In the genomic region with DNA sequence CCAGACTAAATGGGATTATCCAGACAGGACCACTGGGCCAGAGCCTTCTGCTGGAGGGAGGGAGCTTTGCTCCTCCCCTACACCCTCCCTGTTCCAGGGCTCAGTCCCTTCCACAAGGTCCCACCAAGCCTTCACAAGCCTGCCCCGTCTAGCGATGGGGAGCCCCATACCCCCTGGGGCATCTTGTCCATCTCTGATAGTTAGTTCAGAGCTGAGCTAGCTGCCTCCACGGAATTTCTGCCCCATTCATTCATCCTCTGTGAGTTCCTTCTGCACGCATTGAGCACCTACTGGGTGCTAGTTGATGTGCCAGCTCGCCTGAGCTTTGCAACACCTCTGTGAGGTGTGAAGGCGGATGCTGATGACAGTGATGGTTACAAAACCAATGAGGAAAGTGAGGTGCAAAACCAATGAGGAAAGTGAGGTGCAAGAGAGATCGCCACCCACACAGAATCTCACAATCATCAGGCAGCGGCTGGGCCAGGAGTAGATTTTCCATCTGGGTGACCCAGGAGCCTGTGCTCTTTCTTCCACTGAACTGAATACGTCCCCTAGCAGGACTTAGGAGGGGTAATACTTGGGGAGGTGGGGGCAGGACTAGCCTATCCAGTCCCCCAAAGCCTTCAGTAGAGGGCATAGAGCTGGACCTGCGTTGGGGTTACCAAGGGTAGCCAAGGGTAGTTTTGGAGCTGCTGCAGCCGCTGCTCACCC, we compare ENCODE assay signal across 8 cellular contexts. TPM values are rescaled to one million over a fixed set of nuclear protein-coding genes. Genes with fewer than 3 reads are reported as not detected.
A peak's percentile ranks its signal among the peaks of the same experiment; 100 is the strongest.
DNase-seq lines count a peak whose midpoint lies in the region; ATAC-seq, FAIRE-seq and TF ChIP-seq lines count a peak whose summit lies in the region.

No MANE protein-coding gene starts in this region.

- H3K36me3 ChIP-seq in SJSA1 (no peaks in the 10 kb centered on the region), neural cell (ENCODE audit: insufficient read depth, low read length) (no peaks in the 10 kb centered on the region)

- H4K20me1 ChIP-seq in neural cell (ENCODE audit: insufficient read depth): no peaks in the 10 kb centered on the region

- TF ChIP-seq RAD21 in A549 (conservative IDR thresholded peaks at IDR 0.05 in 1 of 2, IDR thresholded peaks at IDR 0.05 in 1 of 2) (no peak), neural cell (conservative IDR thresholded peaks at IDR 0.05) (no peak)

- CTCF ChIA-PET in A549 (lab: Yijun Ruan, JAX): interaction anchor here (0.6 to 9.0 kb wide), 6 partner anchors 42 to 448 kb away, joined by 3 to 96 read pairs (median 9); no protein-coding TSS in a partner anchor

- 74% methylated on average over 9 of the region's 11 CpGs for WGBS in A549 (ENCODE audit: missing lambda C conversion rate)

- ATAC-seq in A549: no peak
- ATAC-seq in HG03469 (IDR thresholded peaks at IDR 0.05; ENCODE audit: unreplicated experiment): no peak
- ATAC-seq in HG03108 (IDR thresholded peaks at IDR 0.05; ENCODE audit: unreplicated experiment): no peak

- TF ChIP-seq CTCF in A549 (IDR thresholded peaks at IDR 0.05): no peak
- TF ChIP-seq CTCF in dorsolateral prefrontal cortex (IDR thresholded peaks at IDR 0.05 in 54 of 56, conservative IDR thresholded peaks at IDR 0.05 in 2 of 56; ENCODE audit: low read depth in 1 of 56, partially characterized antibody in 56 of 56): no peak
- no peak for TF ChIP-seq CTCF in neural cell (IDR thresholded peaks at IDR 0.05; ENCODE audit: poor library complexity, severe bottlenecking)
- TF ChIP-seq CTCF in D721Med (IDR thresholded peaks at IDR 0.05; ENCODE audit: insufficient read depth, missing control alignments): no peak

- no peak for DNase-seq in A549 (ENCODE audit: low read depth in 1 of 2, low spot score in 1 of 2)
- DNase-seq in SJSA1 (ENCODE audit: low read depth in 1 of 2, low spot score in 2 of 2): no peak
- no peak for DNase-seq in dorsolateral prefrontal cortex
- DNase-seq in D721Med (ENCODE audit: insufficient read length, low spot score): no peak
- DNase-seq in NCI-H1930 (lab: John Stamatoyannopoulos, UW): no peak

- no peaks in the 10 kb centered on the region for H3K79me2 ChIP-seq in neural cell (replicated peaks; ENCODE audit: insufficient read depth, low read length)

- H3K9me3 ChIP-seq in A549 (no peaks in the 10 kb centered on the region), SJSA1 (replicated peaks) (no peaks in the 10 kb centered on the region; the same call in 1 of the 2 replicates), neural cell (ENCODE audit: low read length) (no peaks in the 10 kb centered on the region)

- no peaks in the 10 kb centered on the region for H3K9me2 ChIP-seq in neural cell (ENCODE audit: insufficient read depth, low read length)

- no peaks in the 10 kb centered on the region for H3F3A ChIP-seq in neural cell (ENCODE audit: insufficient read depth, low read length, poor library complexity, severe bottlenecking)

- FAIRE-seq in A549 (lab: Jason Lieb, UNC) (no peak), D721Med (lab: Jason Lieb, UNC) (no peak)

- H3K9ac ChIP-seq in neural cell (ENCODE audit: low read length): peak overlapping the region; percentile 70

- H3K4me3 ChIP-seq in A549: no peak overlapping the region
- no peak overlapping the region for H3K4me3 ChIP-seq in SJSA1
- H3K4me3 ChIP-seq in dorsolateral prefrontal cortex: peak overlapping the region in 8 of 59 donors; percentile 2 to 33 (median 14)
- H3K4me3 ChIP-seq in neural cell (ENCODE audit: low read length): peak overlapping the region; percentile 53

- H3K27me3 ChIP-seq in SJSA1 (replicated peaks) (no peaks in the 10 kb centered on the region), dorsolateral prefrontal cortex (no peaks in the 10 kb centered on the region), neural cell (ENCODE audit: insufficient read depth, low read depth, low read length) (no peaks in the 10 kb centered on the region)

- H3K27ac ChIP-seq in A549 (peak overlapping the region; percentile 92 to 95), SJSA1 (peak overlapping the region; percentile 96), dorsolateral prefrontal cortex (peak overlapping the region in 41 of 59 donors; percentile 1 to 78 (median 44)), neural cell (ENCODE audit: low read length) (peak overlapping the region; percentile 87)

- H3K4me1 ChIP-seq in A549: peaks cover 66% of the 10 kb centered on the region
- H3K4me1 ChIP-seq in SJSA1 (replicated peaks): peaks cover 61% of the 10 kb centered on the region

- H2AFZ ChIP-seq in neural cell (ENCODE audit: low read depth, low read length): peak overlapping the region; percentile 74

- TF ChIP-seq POLR2A in A549 (IDR thresholded peaks at IDR 0.05; ENCODE audit: low read length): no peak

- POLR2A ChIA-PET in A549 (lab: Yijun Ruan, JAX): interaction anchor here (0.5 kb wide), 1 partner anchor 71 kb away, joined by 3 read pairs; the partner anchor contains the start of gene PDGFB

- peak overlapping the region; percentile 87 for H3K4me2 ChIP-seq in A549
- peak overlapping the region; percentile 83 for H3K4me2 ChIP-seq in neural cell (ENCODE audit: low read length)

- TF ChIP-seq EP300 in A549 (IDR thresholded peaks at IDR 0.05) (no peak), neural cell (conservative IDR thresholded peaks at IDR 0.05; ENCODE audit: poor library complexity, severe bottlenecking) (no peak)

- intact Hi-C loops in dorsolateral prefrontal cortex (cut with DNase I): loop anchor here in 1 of 2 donors (5.0 kb wide), 1 partner anchor 353 kb away; no protein-coding TSS in a partner anchor

TF ChIP-seq in A549, 52 proteins besides CTCF, POLR2A, EP300 and RAD21:
- no peak for TF ChIP-seq HEYL (CRISPR knock-in tag; IDR thresholded peaks at IDR 0.05)

TF ChIP-seq in neural cell, 6 proteins besides CTCF, POLR2A, EP300 and RAD21:
- TF ChIP-seq MXI1 (conservative IDR thresholded peaks at IDR 0.05; ENCODE audit: poor library complexity, severe bottlenecking): no peak
- TF ChIP-seq POLR2AphosphoS5 (IDR thresholded peaks at IDR 0.05): no peak
- no peak for TF ChIP-seq TAF1 (IDR thresholded peaks at IDR 0.05; ENCODE audit: low read depth)
- TF ChIP-seq REST (IDR thresholded peaks at IDR 0.05; ENCODE audit: borderline replicate concordance): no peak
- TF ChIP-seq SMC3 (conservative IDR thresholded peaks at IDR 0.05; ENCODE audit: poor library complexity): no peak
- TF ChIP-seq EZH2 (IDR thresholded peaks at IDR 0.05; ENCODE audit: borderline replicate concordance, insufficient read depth, low read length, poor library complexity, severe bottlenecking): no peak

RNA-seq across cellular contexts. Expression of gene CBX7, which starts 21.5 kb away (rescaled TPM):
- polyA plus RNA-seq in A549 (2011; rRNA removed) (0.79 and 1.3 TPM in 2 replicates), A549 (2017; fragmentation: RNase III; extraction: RNeasy Plus Mini Kit Qiagen cat#74134 plus additional on column Dnase treatment) (2.0 to 2.5 TPM (median 2.3 TPM) in 3 replicates), neural cell (4.4 and 6.1 TPM in 2 replicates)
- 1.2 and 1.8 TPM in 2 replicates for polyA plus RNA-seq in A549 (2012; cell fraction: cytosol; rRNA removed)
- 5.3 and 5.5 TPM in 2 replicates for polyA plus RNA-seq in A549 (2012; cell fraction: nucleus; rRNA removed)
- polyA minus RNA-seq in A549 (2011; rRNA and poly(A)+ RNA removed): 1.5 and 1.7 TPM in 2 replicates
- total RNA-seq in SJSA1 (2014; rRNA removed; shearing (Covaris generic)): 5.5 and 6.3 TPM in 2 replicates
- total RNA-seq in dorsolateral prefrontal cortex: 100 to 1,000 TPM; 112 to 229 (median 170) TPM
- polyA minus RNA-seq in neural cell: 7.8 and 13.9 TPM in 2 replicates

Comparison
In these comparisons a context has a peak if more than half of its experiments do, and no peak if none do; other contexts are left out.
1. H3K27ac ChIP-seq: peak in every context shown above with its lines; median percentile 96 in SJSA1; 94 in A549; 87 in neural cell; 44 in dorsolateral prefrontal cortex.
2. RNA of gene CBX7, which starts 21.5 kb away (total RNA-seq): 112 to 229 TPM in dorsolateral prefrontal cortex; 5.5 to 6.3 TPM in SJSA1; every median in the first group is over 10 times any median in the second.